Comparison of ENCODE assay signal across 1 cellular context in genomic region chr21:43355196-43355924, GRCh38.
TF ChIP-seq lines count a peak whose summit lies in the region.

No MANE protein-coding gene starts in this region.

TF ChIP-seq in GM23338, 12 proteins besides CTCF, POLR2A, EP300 and RAD21 (continued from another document):
- TF ChIP-seq ZNF462 (CRISPR knock-in tag; IDR thresholded peaks at IDR 0.05): no peak
- no peak for TF ChIP-seq EZH2phosphoT487 (IDR thresholded peaks at IDR 0.05; ENCODE audit: unreplicated experiment)
- TF ChIP-seq POLR2AphosphoS5 (IDR thresholded peaks at IDR 0.05; ENCODE audit: low read depth): no peak
- TF ChIP-seq REST (IDR thresholded peaks at IDR 0.05; ENCODE audit: unreplicated experiment): no peak
